8 cellular contexts compared by ENCODE assay signal in genomic region chr20:41249781-41250281, GRCh38.
DNase-seq lines count a peak whose midpoint lies in the region; ATAC-seq and TF ChIP-seq lines count a peak whose summit lies in the region.

No MANE protein-coding gene starts in this region.

- CTCF ChIA-PET in OCI-LY7 (lab: Charles Lee; ENCODE audit: unreplicated experiment) = no interaction called here

- no peaks in the 10 kb centered on the region for H3K27me3 ChIP-seq in esophagus squamous epithelium
- H3K27me3 ChIP-seq in neural cell (ENCODE audit: insufficient read depth, low read depth, low read length) = no peaks in the 10 kb centered on the region

- H3K36me3 ChIP-seq in OCI-LY7 (ENCODE audit: insufficient read depth, low read length) = no peaks in the 10 kb centered on the region
- no peaks in the 10 kb centered on the region for H3K36me3 ChIP-seq in esophagus squamous epithelium
- no peaks in the 10 kb centered on the region for H3K36me3 ChIP-seq in neural cell (ENCODE audit: insufficient read depth, low read length)

- no peaks in the 10 kb centered on the region for H3F3A ChIP-seq in neural cell (ENCODE audit: insufficient read depth, low read length, poor library complexity, severe bottlenecking)

- no peak overlapping the region for H3K9ac ChIP-seq in neural cell (ENCODE audit: low read length)

- H3K4me2 ChIP-seq in OCI-LY7 (ENCODE audit: low read length) (no peak overlapping the region), neural cell (ENCODE audit: low read length) (no peak overlapping the region)

- 50 to 51% methylated on average over 3 to 4 of the region's 4 CpGs for WGBS in esophagus squamous epithelium, 2 donors

- no peak for ATAC-seq in stimulated activated effector memory CD8-positive, alpha-beta T cell treated with anti-CD3 and anti-CD28 coated beads, Interleukin-12 subunit alpha, Interleukin-12 subunit beta, amount 100 ng/mL, for 72 hours
- ATAC-seq in GM21576 (IDR thresholded peaks at IDR 0.05; ENCODE audit: unreplicated experiment) = no peak
- ATAC-seq in HG03469 (IDR thresholded peaks at IDR 0.05; ENCODE audit: unreplicated experiment) = no peak

- H2AFZ ChIP-seq in OCI-LY7 (ENCODE audit: low read length) = no peak overlapping the region
- H2AFZ ChIP-seq in neural cell (ENCODE audit: low read depth, low read length) = no peak overlapping the region

- H3K4me3 Mint-ChIP-seq in stimulated activated effector memory CD8-positive, alpha-beta T cell treated with anti-CD3 and anti-CD28 coated beads, Interleukin-12 subunit alpha, Interleukin-12 subunit beta, amount 100 ng/mL, for 72 hours = no peak overlapping the region

- no peaks in the 10 kb centered on the region for H3K36me3 Mint-ChIP-seq in stimulated activated effector memory CD8-positive, alpha-beta T cell treated with anti-CD3 and anti-CD28 coated beads, Interleukin-12 subunit alpha, Interleukin-12 subunit beta, amount 100 ng/mL, for 72 hours

- TF ChIP-seq RAD21 in neural cell (conservative IDR thresholded peaks at IDR 0.05) = no peak

- no peaks in the 10 kb centered on the region for H3K4me1 Mint-ChIP-seq in stimulated activated effector memory CD8-positive, alpha-beta T cell treated with anti-CD3 and anti-CD28 coated beads, Interleukin-12 subunit alpha, Interleukin-12 subunit beta, amount 100 ng/mL, for 72 hours

- H3K4me3 ChIP-seq in OCI-LY7 (ENCODE audit: low read depth, low read length, poor library complexity, severe bottlenecking) (no peak overlapping the region), esophagus squamous epithelium (no peak overlapping the region), neural cell (ENCODE audit: low read length) (no peak overlapping the region)

- H3K79me2 ChIP-seq in OCI-LY7 (ENCODE audit: insufficient read depth, low read depth, low read length) (no peaks in the 10 kb centered on the region), neural cell (replicated peaks; ENCODE audit: insufficient read depth, low read length) (no peaks in the 10 kb centered on the region)

- POLR2A ChIA-PET in OCI-LY7 (lab: Charles Lee) = interaction anchor here (0.7 to 1.9 kb wide), 2 partner anchors 8 to 14 kb away, joined by 3 to 4 read pairs; no protein-coding TSS in a partner anchor

- DNase-seq in GM13977 (ENCODE audit: low spot score) = no peak
- peak; percentile 31 for DNase-seq in OCI-LY7 (ENCODE audit: low spot score)
- no peak for DNase-seq in esophagus squamous epithelium (lab: John Stamatoyannopoulos, UW)
- DNase-seq in stimulated activated effector memory CD8-positive, alpha-beta T cell treated with anti-CD3 and anti-CD28 coated beads, Interleukin-12 subunit alpha, Interleukin-12 subunit beta, amount 100 ng/mL, for 72 hours (ENCODE audit: low spot score in 2 of 2) = no peak
- no peak for DNase-seq in NCI-H748 (lab: John Stamatoyannopoulos, UW; ENCODE audit: unreplicated experiment)

- no peak overlapping the region for H3K27ac Mint-ChIP-seq in stimulated activated effector memory CD8-positive, alpha-beta T cell treated with anti-CD3 and anti-CD28 coated beads, Interleukin-12 subunit alpha, Interleukin-12 subunit beta, amount 100 ng/mL, for 72 hours

- TF ChIP-seq POLR2A in esophagus squamous epithelium (IDR thresholded peaks at IDR 0.05) = no peak

- no TSS peak for BruUV-seq in OCI-LY7 (replicated peaks; lab: Mats Ljungman, UMichigan)

- peaks cover 16% of the 10 kb centered on the region for H3K4me1 ChIP-seq in OCI-LY7 (ENCODE audit: insufficient read depth, low read length, poor library complexity, severe bottlenecking)
- H3K4me1 ChIP-seq in esophagus squamous epithelium = peaks cover 3 to 65% (median 53%) of the 10 kb centered on the region in 3 donors

- H4K20me1 ChIP-seq in OCI-LY7 (ENCODE audit: insufficient read depth, low read length) (no peaks in the 10 kb centered on the region), neural cell (ENCODE audit: insufficient read depth) (no peaks in the 10 kb centered on the region)

- intact Hi-C loops in OCI-LY7 (cut with micrococcal nuclease; ENCODE audit: unreplicated experiment) = no loop called here
- intact Hi-C loops in esophagus squamous epithelium (cut with DNase I) = loop anchor here (10.0 kb wide), 1 partner anchor 65 kb away; the partner anchor contains the start of gene ZHX3

- TF ChIP-seq CTCF in GM13977 (IDR thresholded peaks at IDR 0.05; ENCODE audit: extremely low read depth, insufficient read depth, missing control alignments) = peak; percentile 9
- TF ChIP-seq CTCF in OCI-LY7 (conservative IDR thresholded peaks at IDR 0.05; ENCODE audit: low read length) = peak; percentile 61
- peak in 4 of 6 experiments; percentile 9 to 37 (median 20) for TF ChIP-seq CTCF in esophagus squamous epithelium (IDR thresholded peaks at IDR 0.05)
- TF ChIP-seq CTCF in neural cell (IDR thresholded peaks at IDR 0.05; ENCODE audit: poor library complexity, severe bottlenecking) = peak; percentile 12

- no peak for TF ChIP-seq EP300 in neural cell (conservative IDR thresholded peaks at IDR 0.05; ENCODE audit: poor library complexity, severe bottlenecking)

- in situ Hi-C loops in GM13977 (cut with MboI; ENCODE audit: low pct_unique_long_range_greater_than_20kb, low sequenced_read_pairs, unreplicated experiment) = no loop called here

- H3K9me3 ChIP-seq in OCI-LY7 (ENCODE audit: low read length) (no peaks in the 10 kb centered on the region), esophagus squamous epithelium (no peaks in the 10 kb centered on the region), neural cell (ENCODE audit: low read length) (no peaks in the 10 kb centered on the region)

- no peaks in the 10 kb centered on the region for H3K9me3 Mint-ChIP-seq in stimulated activated effector memory CD8-positive, alpha-beta T cell treated with anti-CD3 and anti-CD28 coated beads, Interleukin-12 subunit alpha, Interleukin-12 subunit beta, amount 100 ng/mL, for 72 hours

- no peaks in the 10 kb centered on the region for H3K9me2 ChIP-seq in OCI-LY7 (ENCODE audit: insufficient read depth, low read length)
- no peaks in the 10 kb centered on the region for H3K9me2 ChIP-seq in neural cell (ENCODE audit: insufficient read depth, low read length)

- H3K27ac ChIP-seq in OCI-LY7 (ENCODE audit: low read depth, low read length, poor library complexity, severe bottlenecking) (no peak overlapping the region), esophagus squamous epithelium (peak overlapping the region; percentile 66 to 97 (median 92)), neural cell (ENCODE audit: low read length) (no peak overlapping the region)

TF ChIP-seq in neural cell, 6 proteins besides CTCF, POLR2A, EP300 and RAD21:
- TF ChIP-seq SMC3 (conservative IDR thresholded peaks at IDR 0.05; ENCODE audit: poor library complexity) (no peak), REST (IDR thresholded peaks at IDR 0.05; ENCODE audit: borderline replicate concordance) (no peak), MXI1 (conservative IDR thresholded peaks at IDR 0.05; ENCODE audit: poor library complexity, severe bottlenecking) (no peak), TAF1 (IDR thresholded peaks at IDR 0.05; ENCODE audit: low read depth) (no peak), EZH2 (IDR thresholded peaks at IDR 0.05; ENCODE audit: borderline replicate concordance, insufficient read depth, low read length, poor library complexity, severe bottlenecking) (no peak), POLR2AphosphoS5 (IDR thresholded peaks at IDR 0.05) (no peak)

Comparison
In these comparisons a context has a peak if more than half of its experiments do, and no peak if none do; other contexts are left out.
1. CTCF ChIP-seq: peak in every context shown above with its lines; median percentile 61 in OCI-LY7; 20 in esophagus squamous epithelium; 12 in neural cell; 9 in GM13977.
2. H3K27ac ChIP-seq: peak in esophagus squamous epithelium (4 of 4); none in OCI-LY7 (single experiment) and neural cell (single experiment).